In genomic region chr10:74542077-74542476, GRCh38 we compare ENCODE assay signal across 14 cellular contexts.
A peak's percentile ranks its signal among the peaks of the same experiment; 100 is the strongest.
DNase-seq lines count a peak whose midpoint lies in the region; ATAC-seq and TF ChIP-seq lines count a peak whose summit lies in the region.
"Had no signal": no experiment of that assay in that cellular context is flagged by ENCODE, and none has a peak within 500 bp of the region (broad histone marks: within the 10 kb centered on the region; RNA-seq: fewer than 3 reads in every experiment).

No MANE protein-coding gene starts in this region.

- TF ChIP-seq CTCF in psoas muscle (IDR thresholded peaks at IDR 0.05): no peak

- peaks cover 5% of the 10 kb centered on the region for H3K4me1 Mint-ChIP-seq in T-helper 17 cell
- no peaks in the 10 kb centered on the region for H3K4me1 Mint-ChIP-seq in activated T-helper 17 cell treated with anti-CD3 and anti-CD28 coated beads, Interleukin-2, amount 50 U/mL, for 72 hours

- no peaks in the 10 kb centered on the region for H3K27me3 Mint-ChIP-seq in T-helper 17 cell
- H3K27me3 Mint-ChIP-seq in activated T-helper 17 cell treated with anti-CD3 and anti-CD28 coated beads, Interleukin-2, amount 50 U/mL, for 72 hours: no peaks in the 10 kb centered on the region
- H3K27me3 Mint-ChIP-seq: naive B cell had no signal

- 21 to 55% (median 39%) methylated on average over 2 of the region's 2 CpGs for WGBS in psoas muscle, 3 donors

- ATAC-seq in T-helper 17 cell (no peak), psoas muscle (peak; percentile 80 to 89 (median 82)), GM21825 (IDR thresholded peaks at IDR 0.05; ENCODE audit: unreplicated experiment) (no peak)
- ATAC-seq in activated T-helper 17 cell treated with anti-CD3 and anti-CD28 coated beads, Interleukin-2, amount 50 U/mL, for 72 hours (replicated peaks): no peak

- no peak overlapping the region for H3K4me3 ChIP-seq in psoas muscle
- H3K4me3 ChIP-seq: dorsolateral prefrontal cortex had no signal

- no peaks in the 10 kb centered on the region for H3K36me3 ChIP-seq in psoas muscle (ENCODE audit: insufficient read depth in 1 of 2, low read depth in 1 of 2)

- no peaks in the 10 kb centered on the region for H3K27me3 ChIP-seq in psoas muscle (ENCODE audit: insufficient read depth in 3 of 3, low read length in 2 of 3)
- H3K27me3 ChIP-seq: dorsolateral prefrontal cortex had no signal

- intact Hi-C loops in psoas muscle (cut with DNase I): no loop called here

- H3K4me3 Mint-ChIP-seq in T-helper 17 cell: no peak overlapping the region
- H3K4me3 Mint-ChIP-seq in activated T-helper 17 cell treated with anti-CD3 and anti-CD28 coated beads, Interleukin-2, amount 50 U/mL, for 72 hours: no peak overlapping the region
- H3K4me3 Mint-ChIP-seq: naive B cell had no signal

- no peak overlapping the region for H3K27ac ChIP-seq in psoas muscle
- H3K27ac ChIP-seq: dorsolateral prefrontal cortex had no signal

- DNase-seq in ELR (ENCODE audit: low read depth) (peak; percentile 42), T-helper 17 cell (no peak), fibroblast of the conjunctiva (ENCODE audit: low read depth) (peak; percentile 91), psoas muscle (no peak), DMS79 (lab: John Stamatoyannopoulos, UW) (no peak), amygdala (lab: John Stamatoyannopoulos, UW) (no peak)
- DNase-seq: activated CD4-positive, CD25-positive, alpha-beta regulatory T cell; dorsolateral prefrontal cortex; Kasumi-1; naive B cell; SHP77; stimulated activated CD8-positive, alpha-beta memory T cell treated with anti-CD3 and anti-CD28 coated beads, Interleukin-4, amount 100 ng/mL, for 48 hours had no signal

- peaks cover 2% of the 10 kb centered on the region for H3K36me3 Mint-ChIP-seq in T-helper 17 cell (ENCODE audit: low read depth)
- H3K36me3 Mint-ChIP-seq in activated T-helper 17 cell treated with anti-CD3 and anti-CD28 coated beads, Interleukin-2, amount 50 U/mL, for 72 hours (ENCODE audit: low read depth): no peaks in the 10 kb centered on the region

- H3K4me1 ChIP-seq in psoas muscle: peaks cover 8% of the 10 kb centered on the region

- H3K9me3 Mint-ChIP-seq in activated T-helper 17 cell treated with anti-CD3 and anti-CD28 coated beads, Interleukin-2, amount 50 U/mL, for 72 hours: no peaks in the 10 kb centered on the region
- H3K9me3 Mint-ChIP-seq: naive B cell had no signal

- no peaks in the 10 kb centered on the region for H3K9me3 ChIP-seq in T-helper 17 cell (ENCODE audit: control insufficient read depth, low read length, poor library complexity, severe bottlenecking)
- H3K9me3 ChIP-seq in psoas muscle: no peaks in the 10 kb centered on the region

- H3K27ac Mint-ChIP-seq in T-helper 17 cell: peak overlapping the region; percentile 8
- no peak overlapping the region for H3K27ac Mint-ChIP-seq in activated T-helper 17 cell treated with anti-CD3 and anti-CD28 coated beads, Interleukin-2, amount 50 U/mL, for 72 hours

Comparison
In these comparisons a context has a peak if more than half of its experiments do, and no peak if none do; other contexts are left out.
1. DNase-seq: peak in ELR (single experiment) and fibroblast of the conjunctiva (single experiment); none in T-helper 17 cell (0 of 3), psoas muscle (0 of 2), DMS79 (single experiment) and amygdala (0 of 56).
2. ATAC-seq: peak in psoas muscle (4 of 4); none in T-helper 17 cell (single experiment), GM21825 (single experiment) and activated T-helper 17 cell treated with anti-CD3 and anti-CD28 coated beads, Interleukin-2, amount 50 U/mL, for 72 hours (single experiment).